In genomic region chr4:91256751-91257150, GRCh38 we compare ENCODE assay signal across 29 cellular contexts.
"Had no signal": no experiment of that assay in that cellular context is flagged by ENCODE, and none has a peak within 500 bp of the region (broad histone marks: within the 10 kb centered on the region; RNA-seq: fewer than 3 reads in every experiment).

No MANE protein-coding gene starts in this region.

- H3K36me3 ChIP-seq: left lung, lower lobe of right lung, neural progenitor cell, neutrophil, right atrium auricular region, right lobe of liver, tibial nerve, uterus had no signal

- H3K27me3 ChIP-seq: left lung, neural progenitor cell, neutrophil, right atrium auricular region, right lobe of liver, tibial nerve, uterus had no signal

- FAIRE-seq: keratinocyte had no signal

- H3K4me3 ChIP-seq: left lung, lower lobe of right lung, neural progenitor cell, psoas muscle, right atrium auricular region, right lobe of liver, smooth muscle cell, tibial nerve, uterus had no signal

- H3K36me3 Mint-ChIP-seq: naive thymus-derived CD8-positive, alpha-beta T cell; neural progenitor cell; stimulated activated memory B cell treated with anti-CD40 and anti-IgM and Interleukin-4, amounts not matched to agents 10 μg/mL and 1 μg/mL and 100 μg/mL, for 72 hours; type B pancreatic cell had no signal

- H3K4me1 Mint-ChIP-seq: naive thymus-derived CD8-positive, alpha-beta T cell; nephron; neural progenitor cell; stimulated activated memory B cell treated with anti-CD40 and anti-IgM and Interleukin-4, amounts not matched to agents 10 μg/mL and 1 μg/mL and 100 μg/mL, for 72 hours; stimulated activated naive CD8-positive, alpha-beta T cell treated with anti-CD3 and anti-CD28 coated beads, Interleukin-15, amount 100 ng/mL, for 72 hours had no signal

- H3K9ac ChIP-seq: neural progenitor cell, parathyroid adenoma had no signal

- H3K79me2 ChIP-seq: parathyroid adenoma had no signal

- DNase-seq: hippocampal formation; kidney glomerular epithelial cell; left cardiac atrium; left lung; lower lobe of right lung; mammary epithelial cell; mesenchymal stem cell; naive thymus-derived CD8-positive, alpha-beta T cell; occipital lobe; psoas muscle; right lobe of liver; stimulated activated CD4-positive, alpha-beta T cell treated with anti-CD3 and anti-CD28 coated beads, Interleukin-1b, Interleukin-23, amount 100 ng/mL, for 48 hours; stimulated activated CD4-positive, alpha-beta T cell treated with anti-CD3 and anti-CD28 coated beads, Interleukin-2, amount 100 ng/mL, for 48 hours; stimulated activated CD4-positive, alpha-beta T cell treated with anti-CD3 and anti-CD28 coated beads, Interleukin-4, amount 100 ng/mL, for 4 hours; stimulated activated CD8-positive, alpha-beta memory T cell treated with anti-CD3 and anti-CD28 coated beads, Interleukin-4, amount 100 ng/mL, for 48 hours; stimulated activated naive CD4-positive, alpha-beta T cell treated with Interleukin-2 at 50 U/mL for 16 hours; stimulated activated naive CD8-positive, alpha-beta T cell treated with anti-CD3 and anti-CD28 coated beads, Interleukin-15, amount 100 ng/mL, for 72 hours; substantia nigra; uterus had no signal

- H3K4me2 ChIP-seq: neural progenitor cell, smooth muscle cell had no signal

- H3K9me3 ChIP-seq: neutrophil, psoas muscle, right atrium auricular region, right lobe of liver had no signal

- H3K4me1 ChIP-seq: left lung, lower lobe of right lung, neural progenitor cell, parathyroid adenoma, psoas muscle, right atrium auricular region, right lobe of liver, tibial nerve, uterus had no signal

- H3K4me3 Mint-ChIP-seq: naive thymus-derived CD8-positive, alpha-beta T cell; nephron; neural progenitor cell; stimulated activated memory B cell treated with anti-CD40 and anti-IgM and Interleukin-4, amounts not matched to agents 10 μg/mL and 1 μg/mL and 100 μg/mL, for 72 hours; stimulated activated naive CD8-positive, alpha-beta T cell treated with anti-CD3 and anti-CD28 coated beads, Interleukin-15, amount 100 ng/mL, for 72 hours; type B pancreatic cell had no signal

- H3K27me3 Mint-ChIP-seq: naive thymus-derived CD8-positive, alpha-beta T cell; stimulated activated memory B cell treated with anti-CD40 and anti-IgM and Interleukin-4, amounts not matched to agents 10 μg/mL and 1 μg/mL and 100 μg/mL, for 72 hours; stimulated activated naive CD8-positive, alpha-beta T cell treated with anti-CD3 and anti-CD28 coated beads, Interleukin-15, amount 100 ng/mL, for 72 hours; type B pancreatic cell had no signal

- H3K27ac Mint-ChIP-seq: naive thymus-derived CD8-positive, alpha-beta T cell; nephron; neural progenitor cell; stimulated activated memory B cell treated with anti-CD40 and anti-IgM and Interleukin-4, amounts not matched to agents 10 μg/mL and 1 μg/mL and 100 μg/mL, for 72 hours; stimulated activated naive CD8-positive, alpha-beta T cell treated with anti-CD3 and anti-CD28 coated beads, Interleukin-15, amount 100 ng/mL, for 72 hours; type B pancreatic cell had no signal

- H3K27ac ChIP-seq: left lung, lower lobe of right lung, neural progenitor cell, neutrophil, parathyroid adenoma, psoas muscle, right atrium auricular region, right lobe of liver, tibial nerve, uterus had no signal

- H3K9me3 Mint-ChIP-seq: nephron had no signal

- ATAC-seq: left cardiac atrium; left lung; lower lobe of right lung; naive thymus-derived CD8-positive, alpha-beta T cell; psoas muscle; right lobe of liver; stimulated activated memory B cell treated with anti-CD40 and anti-IgM and Interleukin-4, amounts not matched to agents 10 μg/mL and 1 μg/mL and 100 μg/mL, for 72 hours; stimulated activated naive CD8-positive, alpha-beta T cell treated with anti-CD3 and anti-CD28 coated beads, Interleukin-15, amount 100 ng/mL, for 72 hours had no signal

- H2AFZ ChIP-seq: neural progenitor cell, parathyroid adenoma had no signal
